ENCODE assay signal across 8 cellular contexts in the genomic region with DNA sequence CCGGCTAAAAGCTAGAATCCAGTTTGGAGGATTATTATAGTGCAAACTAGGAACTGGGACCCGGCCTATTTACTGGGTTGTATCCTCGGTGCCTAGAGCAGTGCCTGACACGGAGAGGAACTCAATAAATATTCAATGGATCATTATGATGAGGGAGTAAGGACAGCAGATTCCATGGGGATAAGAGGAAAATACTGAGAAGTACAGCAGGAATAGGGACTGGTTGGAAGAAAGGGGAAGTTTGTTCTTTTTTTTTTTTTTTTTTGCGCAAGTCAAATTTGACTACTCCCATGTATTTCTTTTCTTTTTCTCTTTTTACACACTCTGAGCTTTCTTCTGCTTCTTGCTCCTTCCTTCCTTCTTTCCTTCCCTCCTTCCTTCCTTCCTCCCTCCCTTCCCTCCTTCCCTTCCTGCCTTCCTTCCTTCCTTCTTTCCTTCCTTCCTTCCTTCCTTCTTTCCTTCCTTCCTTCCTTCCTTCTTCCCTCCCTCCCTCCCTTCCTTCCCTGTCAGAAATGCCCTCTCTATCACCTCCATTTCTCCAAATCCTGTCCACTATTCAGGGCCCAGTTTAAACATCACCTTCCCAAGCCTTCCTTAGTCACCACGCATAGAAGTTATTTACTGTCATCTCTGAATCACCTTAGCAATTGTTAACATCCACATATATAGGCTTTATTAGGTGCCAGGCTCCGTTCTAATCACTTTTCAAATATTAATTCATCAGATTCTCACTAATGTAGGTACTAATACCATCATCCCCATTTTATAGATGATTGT. TPM values are rescaled to one million over a fixed set of nuclear protein-coding genes. Genes with fewer than 3 reads are reported as not detected.
DNase-seq lines count a peak whose midpoint lies in the region; ATAC-seq and TF ChIP-seq lines count a peak whose summit lies in the region.

No MANE protein-coding gene starts in this region.

- no peak for DNase-seq in naive thymus-derived CD8-positive, alpha-beta T cell

- peaks cover 23% of the 10 kb centered on the region for H3F3A ChIP-seq in Loucy (ENCODE audit: low read depth)

- peaks cover 44% of the 10 kb centered on the region for H3K4me1 ChIP-seq in BLaER1
- H3K4me1 ChIP-seq in Loucy (ENCODE audit: insufficient read depth, low read length, poor library complexity, severe bottlenecking), result peaks cover 38% of the 10 kb centered on the region

- H3K9me3 Mint-ChIP-seq in naive thymus-derived CD8-positive, alpha-beta T cell, result no peaks in the 10 kb centered on the region

- peak in 1 of 2 donors; percentile 2 for ATAC-seq in naive thymus-derived CD8-positive, alpha-beta T cell
- no peak for ATAC-seq in GM19328 (IDR thresholded peaks at IDR 0.05; ENCODE audit: unreplicated experiment)
- no peak for ATAC-seq in GM21619 (IDR thresholded peaks at IDR 0.05; ENCODE audit: unreplicated experiment)
- ATAC-seq in HG02973 (IDR thresholded peaks at IDR 0.05; ENCODE audit: unreplicated experiment), result no peak
- no peak for ATAC-seq in HG03039 (IDR thresholded peaks at IDR 0.05; ENCODE audit: unreplicated experiment)

- H3K27ac Mint-ChIP-seq in naive thymus-derived CD8-positive, alpha-beta T cell, result peak overlapping the region; percentile 82 to 96 (median 92)

- H3K4me3 ChIP-seq in BLaER1 (peak overlapping the region; percentile 78), Loucy (ENCODE audit: low read length, poor library complexity, severe bottlenecking) (peak overlapping the region; percentile 95)

- peak overlapping the region; percentile 47 for H2AFZ ChIP-seq in Loucy (ENCODE audit: low read length)

- H4K20me1 ChIP-seq in BLaER1 (no peaks in the 10 kb centered on the region), Loucy (ENCODE audit: insufficient read depth, low read length, poor library complexity, severe bottlenecking) (peaks cover 22% of the 10 kb centered on the region)

- peaks cover 22 to 34% (median 28%) of the 10 kb centered on the region in 4 donors for H3K4me1 Mint-ChIP-seq in naive thymus-derived CD8-positive, alpha-beta T cell

- H3K36me3 ChIP-seq in BLaER1, result 0 out of 2 replicates have a peak, but pooled peaks cover 1% of the 10 kb centered on the region
- H3K36me3 ChIP-seq in Loucy (ENCODE audit: insufficient read depth, low read length), result no peaks in the 10 kb centered on the region

- no peak for TF ChIP-seq CTCF in Loucy (conservative IDR thresholded peaks at IDR 0.05; ENCODE audit: low read length)

- H3K27me3 ChIP-seq in BLaER1, result no peaks in the 10 kb centered on the region
- H3K27me3 ChIP-seq in Loucy (ENCODE audit: insufficient read depth, low read length, poor library complexity, severe bottlenecking), result no peaks in the 10 kb centered on the region

- H3K9ac ChIP-seq in BLaER1 (no peak overlapping the region), Loucy (ENCODE audit: low read depth, low read length, poor library complexity, severe bottlenecking) (peak overlapping the region; percentile 96)

- H3K4me2 ChIP-seq in BLaER1, result peak overlapping the region; percentile 95
- H3K4me2 ChIP-seq in Loucy (ENCODE audit: low read depth, low read length, poor library complexity, severe bottlenecking), result peak overlapping the region; percentile 90

- H3K4me3 Mint-ChIP-seq in naive thymus-derived CD8-positive, alpha-beta T cell, result peak overlapping the region; percentile 85 to 98 (median 94)

- no peak overlapping the region for H3K27ac ChIP-seq in BLaER1
- H3K27ac ChIP-seq in cingulate gyrus (ENCODE audit: low read depth, low read length), result peak overlapping the region; percentile 81

- peaks cover 0 to 11% (median 6%) of the 10 kb centered on the region in 3 donors for H3K36me3 Mint-ChIP-seq in naive thymus-derived CD8-positive, alpha-beta T cell

- H3K79me2 ChIP-seq in Loucy (ENCODE audit: insufficient read depth, low read length), result peaks cover 27% of the 10 kb centered on the region

- no peaks in the 10 kb centered on the region for H3K9me2 ChIP-seq in Loucy (replicated peaks; ENCODE audit: low read depth, low read length)

- H3K27me3 Mint-ChIP-seq in naive thymus-derived CD8-positive, alpha-beta T cell, result no peaks in the 10 kb centered on the region

- POLR2A ChIA-PET in naive thymus-derived CD8-positive, alpha-beta T cell (lab: Charles Lee), result interaction anchor here (0.7 to 1.1 kb wide), 3 partner anchors 15 to 99 kb away, joined by 3 to 4 read pairs (median 3); partner anchors contain the start of gene VPS8

- H3K9me3 ChIP-seq in BLaER1, result peaks cover 10% of the 10 kb centered on the region; the same call in 1 of the 2 replicates
- H3K9me3 ChIP-seq in Loucy (ENCODE audit: insufficient read depth, low read depth, low read length), result no peaks in the 10 kb centered on the region

RNA-seq across cellular contexts. Expression of gene MAGEF1, which starts 0.9 kb away (rescaled TPM):
- total RNA-seq in naive thymus-derived CD8-positive, alpha-beta T cell, result 10 to 100 TPM; 23.7 to 24.0 TPM
- polyA plus RNA-seq in naive thymus-derived CD8-positive, alpha-beta T cell, result 10 to 100 TPM; 28.5 to 47.5 (median 34.9) TPM
